22 cellular contexts compared by ENCODE assay signal in the genomic region with DNA sequence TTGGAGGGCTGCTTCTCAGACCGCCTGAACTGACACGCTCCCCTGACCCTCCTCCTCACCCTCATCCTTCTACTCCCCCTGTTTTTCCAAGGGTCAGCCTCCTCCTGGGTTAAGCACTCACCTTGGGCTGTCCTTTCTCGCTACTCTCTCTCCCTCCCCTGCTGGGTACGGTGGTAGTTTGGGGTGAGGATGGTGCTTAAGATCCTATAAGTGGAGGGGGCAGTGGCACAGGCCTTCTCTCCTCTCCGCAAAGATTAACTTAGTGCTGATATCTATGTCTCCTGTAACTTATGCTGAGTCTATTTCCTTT.
DNase-seq lines count a peak whose midpoint lies in the region; ATAC-seq and TF ChIP-seq lines count a peak whose summit lies in the region.
"Had no signal": no experiment of that assay in that cellular context is flagged by ENCODE, and none has a peak within 500 bp of the region (broad histone marks: within the 10 kb centered on the region; RNA-seq: fewer than 3 reads in every experiment).

No MANE protein-coding gene starts in this region.

- peak; percentile 16 for DNase-seq in NCI-H82 (lab: John Stamatoyannopoulos, UW)
- no peak for DNase-seq in NCI-H82 treated with DMSO at 0.1 percent for 48 hours (lab: John Stamatoyannopoulos, UW; ENCODE audit: unreplicated experiment)
- no peak for DNase-seq in endothelial cell (ENCODE audit: low spot score)
- DNase-seq in mesothelial cell of epicardium (ENCODE audit: low spot score in 2 of 2, unreplicated experiment in 2 of 2), result no peak
- DNase-seq in upper lobe of right lung, result no peak
- DNase-seq in cerebellar nuclear complex (lab: John Stamatoyannopoulos, UW), result no peak
- DNase-seq in GM10266 (ENCODE audit: extremely low spot score), result no peak
- DNase-seq in activated CD4-positive, CD25-positive, alpha-beta regulatory T cell (lab: John Stamatoyannopoulos, UW), result no peak
- DNase-seq: Calu3, GF-D8, H7, IMR-90, KG1, MM.1S, NCI-H2081, NCI-H2171, NCI-H226, NCI-H510A, SK-N-SH had no signal

- H3K27me3 Mint-ChIP-seq in endothelial cell (ENCODE audit: unreplicated experiment) (peaks cover 4% of the 10 kb centered on the region), mesothelial cell of epicardium (ENCODE audit: low read depth) (no peaks in the 10 kb centered on the region)

- H3K4me1 ChIP-seq in upper lobe of right lung, result no peaks in the 10 kb centered on the region

- peaks cover 19% of the 10 kb centered on the region for H3K36me3 Mint-ChIP-seq in endothelial cell (ENCODE audit: low read depth, unreplicated experiment)
- peaks cover 27% of the 10 kb centered on the region for H3K36me3 Mint-ChIP-seq in mesothelial cell of epicardium
- H3K36me3 Mint-ChIP-seq: CD14-positive monocyte had no signal

- no peaks in the 10 kb centered on the region for H3K9me3 ChIP-seq in upper lobe of right lung
- H3K9me3 ChIP-seq: SK-N-SH had no signal

- H3K4me1 Mint-ChIP-seq in endothelial cell (ENCODE audit: unreplicated experiment) (peaks cover 7% of the 10 kb centered on the region), mesothelial cell of epicardium (peaks cover 80% of the 10 kb centered on the region)
- H3K4me1 Mint-ChIP-seq: B cell had no signal

- peak overlapping the region; percentile 2 for H3K27ac Mint-ChIP-seq in endothelial cell (ENCODE audit: unreplicated experiment)
- peak overlapping the region; percentile 84 for H3K27ac Mint-ChIP-seq in mesothelial cell of epicardium
- H3K27ac Mint-ChIP-seq: B cell, CD14-positive monocyte had no signal

- no peaks in the 10 kb centered on the region for H3K36me3 ChIP-seq in upper lobe of right lung

- no peak overlapping the region for H3K4me3 ChIP-seq in upper lobe of right lung

- H3K4me3 Mint-ChIP-seq in endothelial cell (ENCODE audit: unreplicated experiment) (no peak overlapping the region), mesothelial cell of epicardium (no peak overlapping the region)
- H3K4me3 Mint-ChIP-seq: B cell, CD14-positive monocyte had no signal

- no peak overlapping the region for H3K27ac ChIP-seq in upper lobe of right lung
- H3K27ac ChIP-seq: 22Rv1 had no signal

- peak; percentile 25 for ATAC-seq in upper lobe of right lung

- TF ChIP-seq CTCF in endothelial cell (IDR thresholded peaks at IDR 0.05; ENCODE audit: unreplicated experiment) (no peak), mesothelial cell of epicardium (IDR thresholded peaks at IDR 0.05; ENCODE audit: unreplicated experiment) (no peak), upper lobe of right lung (IDR thresholded peaks at IDR 0.05) (no peak), GM10266 (IDR thresholded peaks at IDR 0.05; ENCODE audit: control insufficient read depth, insufficient read depth, low read depth, missing control alignments) (no peak)

- intact Hi-C loops in upper lobe of right lung (cut with DNase I), result no loop called here

- no peaks in the 10 kb centered on the region for H3K27me3 ChIP-seq in upper lobe of right lung

- H3K9me3 Mint-ChIP-seq in endothelial cell (ENCODE audit: unreplicated experiment) (no peaks in the 10 kb centered on the region), mesothelial cell of epicardium (peaks cover 5% of the 10 kb centered on the region)
